ENCODE assay signal across 1 cellular context in the genomic region with DNA sequence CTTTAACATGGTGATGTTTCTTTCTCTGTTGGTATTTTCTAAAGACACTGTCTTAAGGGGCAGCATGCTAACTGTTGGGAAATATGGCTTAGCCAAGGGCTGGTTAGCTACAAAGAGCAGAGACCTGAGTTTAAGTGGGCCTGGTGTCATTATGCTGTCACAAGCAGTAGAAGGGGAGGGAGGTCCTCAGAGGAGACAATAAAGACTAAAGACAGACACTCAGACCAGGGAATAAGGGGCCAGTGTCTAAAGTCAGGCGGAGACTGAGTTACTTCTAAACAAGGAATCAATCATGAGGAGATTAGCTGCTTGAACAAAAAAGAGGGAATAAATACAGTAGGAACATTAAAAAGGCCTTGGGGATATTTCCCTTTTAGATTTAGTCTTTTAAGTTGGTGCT.
TF ChIP-seq lines count a peak whose summit lies in the region.

No MANE protein-coding gene starts in this region.

TF ChIP-seq in WTC11, 78 proteins besides CTCF, POLR2A, EP300 and RAD21:
- TF ChIP-seq, protein P1, sequence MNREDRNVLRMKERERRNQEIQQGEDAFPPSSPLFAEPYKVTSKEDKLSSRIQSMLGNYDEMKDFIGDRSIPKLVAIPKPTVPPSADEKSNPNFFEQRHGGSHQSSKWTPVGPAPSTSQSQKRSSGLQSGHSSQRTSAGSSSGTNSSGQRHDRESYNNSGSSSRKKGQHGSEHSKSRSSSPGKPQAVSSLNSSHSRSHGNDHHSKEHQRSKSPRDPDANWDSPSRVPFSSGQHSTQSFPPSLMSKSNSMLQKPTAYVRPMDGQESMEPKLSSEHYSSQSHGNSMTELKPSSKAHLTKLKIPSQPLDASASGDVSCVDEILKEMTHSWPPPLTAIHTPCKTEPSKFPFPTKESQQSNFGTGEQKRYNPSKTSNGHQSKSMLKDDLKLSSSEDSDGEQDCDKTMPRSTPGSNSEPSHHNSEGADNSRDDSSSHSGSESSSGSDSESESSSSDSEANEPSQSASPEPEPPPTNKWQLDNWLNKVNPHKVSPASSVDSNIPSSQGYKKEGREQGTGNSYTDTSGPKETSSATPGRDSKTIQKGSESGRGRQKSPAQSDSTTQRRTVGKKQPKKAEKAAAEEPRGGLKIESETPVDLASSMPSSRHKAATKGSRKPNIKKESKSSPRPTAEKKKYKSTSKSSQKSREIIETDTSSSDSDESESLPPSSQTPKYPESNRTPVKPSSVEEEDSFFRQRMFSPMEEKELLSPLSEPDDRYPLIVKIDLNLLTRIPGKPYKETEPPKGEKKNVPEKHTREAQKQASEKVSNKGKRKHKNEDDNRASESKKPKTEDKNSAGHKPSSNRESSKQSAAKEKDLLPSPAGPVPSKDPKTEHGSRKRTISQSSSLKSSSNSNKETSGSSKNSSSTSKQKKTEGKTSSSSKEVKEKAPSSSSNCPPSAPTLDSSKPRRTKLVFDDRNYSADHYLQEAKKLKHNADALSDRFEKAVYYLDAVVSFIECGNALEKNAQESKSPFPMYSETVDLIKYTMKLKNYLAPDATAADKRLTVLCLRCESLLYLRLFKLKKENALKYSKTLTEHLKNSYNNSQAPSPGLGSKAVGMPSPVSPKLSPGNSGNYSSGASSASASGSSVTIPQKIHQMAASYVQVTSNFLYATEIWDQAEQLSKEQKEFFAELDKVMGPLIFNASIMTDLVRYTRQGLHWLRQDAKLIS (CRISPR knock-in tag; IDR thresholded peaks at IDR 0.05; ENCODE audit: borderline replicate concordance), result no peak
- TF ChIP-seq, protein P2, sequence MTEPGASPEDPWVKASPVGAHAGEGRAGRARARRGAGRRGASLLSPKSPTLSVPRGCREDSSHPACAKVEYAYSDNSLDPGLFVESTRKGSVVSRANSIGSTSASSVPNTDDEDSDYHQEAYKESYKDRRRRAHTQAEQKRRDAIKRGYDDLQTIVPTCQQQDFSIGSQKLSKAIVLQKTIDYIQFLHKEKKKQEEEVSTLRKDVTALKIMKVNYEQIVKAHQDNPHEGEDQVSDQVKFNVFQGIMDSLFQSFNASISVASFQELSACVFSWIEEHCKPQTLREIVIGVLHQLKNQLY (CRISPR knock-in tag; IDR thresholded peaks at IDR 0.05), result no peak
